ENCODE assay signal across 2 cellular contexts in genomic region chr18:56309104-56309503, GRCh38.
TF ChIP-seq lines count a peak whose summit lies in the region.

No MANE protein-coding gene starts in this region.

TF ChIP-seq in IMR-90, 13 proteins besides CTCF, POLR2A, EP300 and RAD21:
- no peak for TF ChIP-seq USF2 (IDR thresholded peaks at IDR 0.05; ENCODE audit: low read depth, low read length)
- no peak for TF ChIP-seq NFE2L2 (IDR thresholded peaks at IDR 0.05; ENCODE audit: low read depth, low read length)
- no peak for TF ChIP-seq RFX5 (IDR thresholded peaks at IDR 0.05; ENCODE audit: low read depth, low read length)
- TF ChIP-seq SMC3 (IDR thresholded peaks at IDR 0.05; ENCODE audit: low read depth, low read length): no peak
- TF ChIP-seq RCOR1 (IDR thresholded peaks at IDR 0.05; ENCODE audit: insufficient replicate concordance, low read length): no peak
- no peak for TF ChIP-seq BHLHE40 (IDR thresholded peaks at IDR 0.05; ENCODE audit: low read depth, low read length)
- TF ChIP-seq, protein P1, sequence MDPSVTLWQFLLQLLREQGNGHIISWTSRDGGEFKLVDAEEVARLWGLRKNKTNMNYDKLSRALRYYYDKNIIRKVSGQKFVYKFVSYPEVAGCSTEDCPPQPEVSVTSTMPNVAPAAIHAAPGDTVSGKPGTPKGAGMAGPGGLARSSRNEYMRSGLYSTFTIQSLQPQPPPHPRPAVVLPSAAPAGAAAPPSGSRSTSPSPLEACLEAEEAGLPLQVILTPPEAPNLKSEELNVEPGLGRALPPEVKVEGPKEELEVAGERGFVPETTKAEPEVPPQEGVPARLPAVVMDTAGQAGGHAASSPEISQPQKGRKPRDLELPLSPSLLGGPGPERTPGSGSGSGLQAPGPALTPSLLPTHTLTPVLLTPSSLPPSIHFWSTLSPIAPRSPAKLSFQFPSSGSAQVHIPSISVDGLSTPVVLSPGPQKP (IDR thresholded peaks at IDR 0.05; ENCODE audit: borderline replicate concordance, low read depth, low read length): no peak
- TF ChIP-seq CEBPB (IDR thresholded peaks at IDR 0.05; ENCODE audit: low read depth, low read length): no peak
- no peak for TF ChIP-seq CHD1 (IDR thresholded peaks at IDR 0.05; ENCODE audit: low read depth, low read length)
- TF ChIP-seq MXI1 (IDR thresholded peaks at IDR 0.05; ENCODE audit: borderline replicate concordance, low read depth, low read length): no peak
- no peak for TF ChIP-seq MAZ (IDR thresholded peaks at IDR 0.05; ENCODE audit: borderline replicate concordance, low read depth, low read length)
- no peak for TF ChIP-seq FOS (IDR thresholded peaks at IDR 0.05; ENCODE audit: low read depth, low read length)
- TF ChIP-seq MAFK (IDR thresholded peaks at IDR 0.05; ENCODE audit: low read depth, low read length): no peak

TF ChIP-seq in GM12878, 131 proteins besides CTCF, POLR2A, EP300 and RAD21:
- TF ChIP-seq CREB1 (IDR thresholded peaks at IDR 0.05; ENCODE audit: low read depth): 0 out of 2 replicates have a peak, but pooled peaks have one; percentile 12
- no peak for TF ChIP-seq PAX5 (IDR thresholded peaks at IDR 0.05; ENCODE audit: borderline replicate concordance, low read depth, low read length)
TF ChIP-seq in GM12878: peak in this region for 1.
